In the genomic region with DNA sequence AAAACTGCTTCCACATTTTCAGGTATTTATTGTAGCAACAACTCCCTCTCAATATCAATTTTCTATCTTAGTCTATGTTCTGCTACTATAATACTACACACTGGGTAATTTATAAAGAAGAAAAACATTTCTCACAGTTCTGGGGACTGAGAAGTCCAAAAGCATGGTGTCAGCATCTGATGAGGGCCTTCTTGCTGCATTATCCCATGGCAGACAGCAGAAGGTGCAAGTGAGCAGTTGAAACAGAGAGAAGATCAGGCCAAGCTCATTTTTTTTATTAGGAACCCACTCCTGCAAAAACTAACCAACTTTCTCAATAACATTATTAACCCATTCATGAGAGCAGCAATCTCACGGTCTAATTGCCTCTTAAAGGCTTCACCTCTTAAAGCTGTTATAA, we compare ENCODE assay signal across 29 cellular contexts.
DNase-seq lines count a peak whose midpoint lies in the region; ATAC-seq, FAIRE-seq and TF ChIP-seq lines count a peak whose summit lies in the region.
"Had no signal": no experiment of that assay in that cellular context is flagged by ENCODE, and none has a peak within 500 bp of the region (broad histone marks: within the 10 kb centered on the region; RNA-seq: fewer than 3 reads in every experiment).

No MANE protein-coding gene starts in this region.

- H2AFZ ChIP-seq in HepG2 (ENCODE audit: low read length) (no peak overlapping the region), MM.1S (ENCODE audit: low read length) (no peak overlapping the region), H1 (ENCODE audit: low read length) (no peak overlapping the region)

- H2BK120ac ChIP-seq in H1 (replicated peaks; ENCODE audit: low read depth, low read length), result no peak overlapping the region

- H3K18ac ChIP-seq in H1 (ENCODE audit: extremely low read depth, low read length), result no peak overlapping the region

- POLR2A ChIA-PET in HepG2 (lab: Yijun Ruan, JAX) (no interaction called here), H1 (lab: Charles Lee; ENCODE audit: partially characterized antibody) (no interaction called here)

- no peak for TF ChIP-seq CTCF in HepG2 (CRISPR knock-in tag; IDR thresholded peaks at IDR 0.05)
- no peak for TF ChIP-seq CTCF in right lobe of liver (IDR thresholded peaks at IDR 0.05)
- TF ChIP-seq CTCF in MM.1S (IDR thresholded peaks at IDR 0.05; ENCODE audit: low read length), result peak; percentile 10; the same call in 1 of the 2 replicates
- TF ChIP-seq CTCF in H1 (IDR thresholded peaks at IDR 0.05; ENCODE audit: control extremely low read depth in 1 of 3, insufficient read depth in 1 of 3, low read depth in 1 of 3, low read length in 3 of 3), result peak in 1 of 3 experiments; percentile 21; a peak in 1 of 4 replicates

- no peaks in the 10 kb centered on the region for H3K9me2 ChIP-seq in MM.1S (replicated peaks; ENCODE audit: insufficient read depth, low read length)

- intact Hi-C loops in HepG2 (cut with micrococcal nuclease; ENCODE audit: unreplicated experiment), result no loop called here
- intact Hi-C loops in right lobe of liver (cut with DNase I), result no loop called here
- intact Hi-C loops in left ventricle myocardium superior (cut with micrococcal nuclease), result no loop called here

- CTCF ChIA-PET in HepG2 (lab: Yijun Ruan, JAX; ENCODE audit: low intra/inter-chr PET ratio, low total read pairs) (interaction anchor here (1.4 kb wide), 1 partner anchor 256 kb away, joined by 3 read pairs; no protein-coding TSS in a partner anchor), H1 (lab: Charles Lee; ENCODE audit: partially characterized antibody) (interaction anchor here (0.6 to 2.6 kb wide), 7 partner anchors 10 to 1576 kb away, joined by 3 to 7 read pairs (median 3); no protein-coding TSS in a partner anchor)

- no peak overlapping the region for H2BK15ac ChIP-seq in H1 (ENCODE audit: low read length)

- H3K4me2 ChIP-seq in HepG2 (ENCODE audit: low read depth, low read length), result no peak overlapping the region
- H3K4me2 ChIP-seq in MM.1S (ENCODE audit: low read depth, low read length), result no peak overlapping the region
- H3K4me2 ChIP-seq in H1 (ENCODE audit: insufficient read depth in 1 of 2, low read depth in 2 of 2, low read length in 2 of 2), result no peak overlapping the region
- H3K4me2 ChIP-seq: A549 had no signal

- H3K4me3 ChIP-seq in HepG2 (replicated peaks in 1 of 3; ENCODE audit: insufficient read depth in 1 of 3, low read depth in 2 of 3, low read length in 3 of 3), result no peak overlapping the region
- H3K4me3 ChIP-seq in right lobe of liver, result no peak overlapping the region
- H3K4me3 ChIP-seq in MM.1S (ENCODE audit: low read length), result no peak overlapping the region
- H3K4me3 ChIP-seq in H1 (ENCODE audit: extremely low read depth in 1 of 4, insufficient read depth in 2 of 4, low read depth in 3 of 4, low read length in 4 of 4), result no peak overlapping the region
- H3K4me3 ChIP-seq: A549, psoas muscle, thoracic aorta, uterus had no signal

- 63% methylated on average over 1 of the region's 1 CpG for WGBS in HepG2 (ENCODE audit: low lambda C conversion rate)
- 88% methylated on average over 1 of the region's 1 CpG for WGBS in right lobe of liver (ENCODE audit: insufficient coverage, low coverage, low lambda C conversion rate, missing lambda C conversion rate)
- 94% methylated on average over 1 of the region's 1 CpG; no CpG with 5 or more reads in 1 of the 2 experiments for WGBS in H1 (ENCODE audit: extremely low coverage in 1 of 2, insufficient coverage in 1 of 2, insufficient read length in 1 of 2, insufficient replicate concordance in 2 of 2, low coverage in 1 of 2, low lambda C conversion rate in 2 of 2, missing lambda C conversion rate in 1 of 2), 2 experiments

- H3F3A ChIP-seq in MM.1S (ENCODE audit: insufficient read depth, low read length), result peaks cover 6% of the 10 kb centered on the region; the same call in 1 of the 2 replicates

- no peak for TF ChIP-seq EP300 in HepG2 (IDR thresholded peaks at IDR 0.05; ENCODE audit: low read depth in 2 of 2, low read length in 2 of 2)
- no peak for TF ChIP-seq EP300 in HepG2 (CRISPR knock-in tag; IDR thresholded peaks at IDR 0.05; ENCODE audit: borderline replicate concordance)
- no peak for TF ChIP-seq EP300 in H1 (IDR thresholded peaks at IDR 0.05; ENCODE audit: borderline replicate concordance in 1 of 2, low read depth in 2 of 2, low read length in 2 of 2)

- H3K79me1 ChIP-seq in H1 (ENCODE audit: low read depth, low read length), result no peaks in the 10 kb centered on the region

- H2BK20ac ChIP-seq in H1 (ENCODE audit: low read length), result no peak overlapping the region

- H3K9me3 ChIP-seq in HepG2 (ENCODE audit: low read length) (peaks cover 4% of the 10 kb centered on the region; the same call in 1 of the 2 replicates), right lobe of liver (no peaks in the 10 kb centered on the region), MM.1S (replicated peaks; ENCODE audit: insufficient read depth, low read length) (no peaks in the 10 kb centered on the region), H1 (ENCODE audit: insufficient read depth in 2 of 2, low read depth in 1 of 2, low read length in 1 of 2) (peaks cover 0 to 5% of the 10 kb centered on the region in 2 experiments; a peak in 1 of 4 replicates)
- H3K9me3 ChIP-seq: A549, Caco-2, thoracic aorta, uterus had no signal

- DNase-seq in HepG2 (ENCODE audit: low spot score), result no peak
- DNase-seq in right lobe of liver, result no peak
- no peak for DNase-seq in MM.1S
- DNase-seq in H1 (ENCODE audit: low read depth in 1 of 2, low spot score in 2 of 2), result no peak
- no peak for DNase-seq in NCI-H2029 (lab: John Stamatoyannopoulos, UW)
- DNase-seq in left ventricle myocardium superior, result no peak
- DNase-seq: activated effector memory CD4-positive, alpha-beta T cell treated with Interleukin-2 at 50 U/mL for 16 hours; activated naive CD8-positive, alpha-beta T cell treated with anti-CD3 and anti-CD28 coated beads, Interleukin-2, amount 10 ng/mL, durations not matched to agents 7 days and 5 days; activated T-cell treated with anti-CD3 and anti-CD28 coated beads for 4 hours; Caco-2; central memory CD4-positive, alpha-beta T cell; dermis blood vessel endothelial cell; DND-41; natural killer cell; NCI-H1436; NCI-H2107; occipital lobe; psoas muscle; stimulated activated CD4-positive, alpha-beta T cell treated with anti-CD3 and anti-CD28 coated beads, Interleukin-15, amount 100 ng/mL, for 24 hours; stimulated activated naive CD8-positive, alpha-beta T cell treated with anti-CD3 and anti-CD28 coated beads, Interleukin-15, Interleukin-2, amounts not matched to agents 100 U/mL and 50 U/mL, for 24 hours; T-helper 2 cell; uterus had no signal

- no peak overlapping the region for H4K8ac ChIP-seq in H1 (ENCODE audit: extremely low read depth, insufficient read depth, low read length)

- no peaks in the 10 kb centered on the region for H4K20me1 ChIP-seq in HepG2 (ENCODE audit: insufficient read depth, low read length)
- H4K20me1 ChIP-seq in MM.1S (ENCODE audit: insufficient read depth, low read length), result no peaks in the 10 kb centered on the region
- H4K20me1 ChIP-seq in H1 (replicated peaks in 1 of 2; ENCODE audit: control insufficient read depth in 1 of 2, insufficient read depth in 2 of 2, low read length in 2 of 2), result no peaks in the 10 kb centered on the region

- no peak overlapping the region for H2BK12ac ChIP-seq in H1 (ENCODE audit: low read depth, low read length)

- no peak overlapping the region for H3K27ac ChIP-seq in HepG2 (ENCODE audit: extremely low read length, insufficient read depth, low read length)
- H3K27ac ChIP-seq in right lobe of liver, result no peak overlapping the region
- H3K27ac ChIP-seq in MM.1S (ENCODE audit: low read length), result no peak overlapping the region
- H3K27ac ChIP-seq in H1 (ENCODE audit: low read depth, low read length), result no peak overlapping the region
- H3K27ac ChIP-seq: A549, psoas muscle, uterus had no signal

- H3K9ac ChIP-seq in HepG2 (ENCODE audit: insufficient read depth, low read depth, low read length) (no peak overlapping the region), MM.1S (ENCODE audit: low read length) (no peak overlapping the region), H1 (replicated peaks in 1 of 4; ENCODE audit: extremely low read depth in 1 of 4, low read depth in 3 of 4, low read length in 3 of 4) (no peak overlapping the region)

- H4K91ac ChIP-seq in H1 (replicated peaks; ENCODE audit: insufficient read length, low read length), result no peak overlapping the region

- no peak overlapping the region for H3K56ac ChIP-seq in H1 (replicated peaks; ENCODE audit: insufficient read length, low read depth, low read length)

- H3K23ac ChIP-seq in H1 (ENCODE audit: insufficient read length), result no peak overlapping the region

- H3K4me1 ChIP-seq in HepG2 (ENCODE audit: insufficient read depth, low read length) (no peaks in the 10 kb centered on the region), right lobe of liver (no peaks in the 10 kb centered on the region), MM.1S (ENCODE audit: low read length) (peaks cover 16% of the 10 kb centered on the region), H1 (replicated peaks in 1 of 4; ENCODE audit: control insufficient read depth in 3 of 4, insufficient read depth in 4 of 4, low read length in 3 of 4) (no peaks in the 10 kb centered on the region)
- H3K4me1 ChIP-seq: A549, Caco-2, psoas muscle, uterus had no signal

- H2BK5ac ChIP-seq in H1 (ENCODE audit: low read depth, low read length), result no peak overlapping the region

- no peaks in the 10 kb centered on the region for H3K36me3 ChIP-seq in HepG2 (replicated peaks in 1 of 2; ENCODE audit: control insufficient read depth in 1 of 2, insufficient read depth in 2 of 2, low read length in 2 of 2)
- no peaks in the 10 kb centered on the region for H3K36me3 ChIP-seq in right lobe of liver
- H3K36me3 ChIP-seq in MM.1S (replicated peaks; ENCODE audit: insufficient read depth, low read length), result no peaks in the 10 kb centered on the region
- no peaks in the 10 kb centered on the region for H3K36me3 ChIP-seq in H1 (ENCODE audit: control insufficient read depth in 2 of 4, insufficient read depth in 4 of 4, low read length in 3 of 4)
- H3K36me3 ChIP-seq: thoracic aorta, uterus had no signal

- H3K79me2 ChIP-seq in HepG2 (ENCODE audit: insufficient read depth, low read length), result no peaks in the 10 kb centered on the region
- H3K79me2 ChIP-seq in MM.1S (ENCODE audit: low read length), result no peaks in the 10 kb centered on the region
- no peaks in the 10 kb centered on the region for H3K79me2 ChIP-seq in H1 (ENCODE audit: control insufficient read depth in 1 of 2, insufficient read depth in 2 of 2, low read length in 2 of 2)

- FAIRE-seq in HepG2 (lab: Jason Lieb, UNC) (no peak), H1 (lab: Jason Lieb, UNC) (no peak)
- FAIRE-seq: A549, astrocyte, H54, keratinocyte had no signal

- no peak overlapping the region for H2AK5ac ChIP-seq in H1 (ENCODE audit: low read depth, low read length)

- H3K4ac ChIP-seq in H1 (replicated peaks; ENCODE audit: insufficient read length, low read depth, low read length), result no peak overlapping the region

- H4K5ac ChIP-seq in H1 (ENCODE audit: insufficient read length, low read depth, low read length), result no peak overlapping the region

- no TSS peak for BruUV-seq in HepG2 (replicated peaks; lab: Mats Ljungman, UMichigan)

- no peaks in the 10 kb centered on the region for H3K23me2 ChIP-seq in H1 (ENCODE audit: low read depth, low read length)

- ATAC-seq in HepG2 (no peak), right lobe of liver (no peak), GM21390 (IDR thresholded peaks at IDR 0.05; ENCODE audit: unreplicated experiment) (no peak), GM18873 (IDR thresholded peaks at IDR 0.05; ENCODE audit: low FRiP score, unreplicated experiment) (no peak), left ventricle myocardium superior (no peak)
- ATAC-seq: A549; natural killer cell; psoas muscle; stimulated activated naive CD8-positive, alpha-beta T cell treated with anti-CD3 and anti-CD28 coated beads, Interleukin-15, Interleukin-2, amounts not matched to agents 100 U/mL and 50 U/mL, for 24 hours had no signal

- TF ChIP-seq POLR2A in HepG2 (IDR thresholded peaks at IDR 0.05; ENCODE audit: insufficient read depth in 1 of 2, low read depth in 2 of 2, low read length in 2 of 2) (no peak), right lobe of liver (IDR thresholded peaks at IDR 0.05) (no peak), H1 (IDR thresholded peaks at IDR 0.05; ENCODE audit: control extremely low read depth in 1 of 2, low read depth in 2 of 2, low read length in 2 of 2) (no peak)

- H3K27me3 ChIP-seq in HepG2 (ENCODE audit: control insufficient read depth in 1 of 2, insufficient read depth in 2 of 2, low read length in 2 of 2) (no peaks in the 10 kb centered on the region), right lobe of liver (no peaks in the 10 kb centered on the region), MM.1S (replicated peaks; ENCODE audit: insufficient read depth, low read length) (no peaks in the 10 kb centered on the region), H1 (replicated peaks in 1 of 4; ENCODE audit: control insufficient read depth in 3 of 4, extremely low read depth in 1 of 4, insufficient read depth in 3 of 4, low read length in 3 of 4) (no peaks in the 10 kb centered on the region)
- H3K27me3 ChIP-seq: uterus had no signal

- in situ Hi-C loops in HepG2 (cut with HindIII; ENCODE audit: extremely low pct_ligation_motif_present, low pct_unique_long_range_greater_than_20kb), result no loop called here

- H3K14ac ChIP-seq in H1 (ENCODE audit: insufficient read length), result no peak overlapping the region

- TF ChIP-seq RAD21 in HepG2 (CRISPR knock-in tag; IDR thresholded peaks at IDR 0.05), result no peak
- peak; percentile 25 to 29; a peak in 2 of 4 replicates for TF ChIP-seq RAD21 in H1 (IDR thresholded peaks at IDR 0.05 in 1 of 2, conservative IDR thresholded peaks at IDR 0.05 in 1 of 2; ENCODE audit: low read depth in 2 of 2, low read length in 2 of 2)
